17 cellular contexts compared by ENCODE assay signal in the genomic region with DNA sequence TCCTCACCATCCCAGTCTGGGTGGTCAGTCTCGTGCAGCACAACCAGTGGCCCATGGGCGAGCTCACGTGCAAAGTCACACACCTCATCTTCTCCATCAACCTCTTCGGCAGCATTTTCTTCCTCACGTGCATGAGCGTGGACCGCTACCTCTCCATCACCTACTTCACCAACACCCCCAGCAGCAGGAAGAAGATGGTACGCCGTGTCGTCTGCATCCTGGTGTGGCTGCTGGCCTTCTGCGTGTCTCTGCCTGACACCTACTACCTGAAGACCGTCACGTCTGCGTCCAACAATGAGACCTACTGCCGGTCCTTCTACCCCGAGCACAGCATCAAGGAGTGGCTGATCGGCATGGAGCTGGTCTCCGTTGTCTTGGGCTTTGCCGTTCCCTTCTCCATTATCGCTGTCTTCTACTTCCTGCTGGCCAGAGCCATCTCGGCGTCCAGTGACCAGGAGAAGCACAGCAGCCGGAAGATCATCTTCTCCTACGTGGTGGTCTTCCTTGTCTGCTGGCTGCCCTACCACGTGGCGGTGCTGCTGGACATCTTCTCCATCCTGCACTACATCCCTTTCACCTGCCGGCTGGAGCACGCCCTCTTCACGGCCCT. TPM values are rescaled to one million over a fixed set of nuclear protein-coding genes. Genes with fewer than 3 reads are reported as not detected.
A peak's percentile ranks its signal among the peaks of the same experiment; 100 is the strongest.
DNase-seq lines count a peak whose midpoint lies in the region; ATAC-seq and TF ChIP-seq lines count a peak whose summit lies in the region.
"Had no signal": no experiment of that assay in that cellular context is flagged by ENCODE, and none has a peak within 500 bp of the region (broad histone marks: within the 10 kb centered on the region; RNA-seq: fewer than 3 reads in every experiment).

No MANE protein-coding gene starts in this region.

- no CpG with 5 or more reads among the region's 29 CpGs for WGBS in neuronal stem cell (ENCODE audit: extremely low coverage in 2 of 2, insufficient read length in 2 of 2, insufficient replicate concordance in 1 of 2), 2 donors

- H3K4ac ChIP-seq in neuronal stem cell (ENCODE audit: low read length), result no peak overlapping the region

- H3K36me3 Mint-ChIP-seq in chondrocyte (ENCODE audit: low read depth), result peaks cover 19% of the 10 kb centered on the region
- H3K36me3 Mint-ChIP-seq in activated naive CD8-positive, alpha-beta T cell treated with anti-CD3 and anti-CD28 coated beads, Interleukin-2, amount 50 U/mL, for 24 hours (ENCODE audit: low read depth), result peaks cover 13% of the 10 kb centered on the region

- no peak overlapping the region for H3K14ac ChIP-seq in neuronal stem cell (ENCODE audit: low read length)

- no peak overlapping the region for H3K4me3 Mint-ChIP-seq in stimulated activated naive CD8-positive, alpha-beta T cell treated with anti-CD3 and anti-CD28 coated beads, Interleukin-15, amount 100 ng/mL, for 72 hours
- H3K4me3 Mint-ChIP-seq in chondrocyte (ENCODE audit: unreplicated experiment), result no peak overlapping the region
- no peak overlapping the region for H3K4me3 Mint-ChIP-seq in activated naive CD8-positive, alpha-beta T cell treated with anti-CD3 and anti-CD28 coated beads, Interleukin-2, amount 50 U/mL, for 24 hours
- H3K4me3 Mint-ChIP-seq: CD4-positive, CD25-positive, alpha-beta regulatory T cell had no signal

- no peak overlapping the region for H3K4me2 ChIP-seq in neuronal stem cell (ENCODE audit: insufficient read depth, low read length, poor library complexity, severe bottlenecking)
- H3K4me2 ChIP-seq: A549 had no signal

- no peak overlapping the region for H3K27ac ChIP-seq in neuronal stem cell (replicated peaks; ENCODE audit: low read length)

- no peaks in the 10 kb centered on the region for H3K27me3 Mint-ChIP-seq in stimulated activated naive CD8-positive, alpha-beta T cell treated with anti-CD3 and anti-CD28 coated beads, Interleukin-15, amount 100 ng/mL, for 72 hours
- H3K27me3 Mint-ChIP-seq in chondrocyte (ENCODE audit: low read depth), result no peaks in the 10 kb centered on the region
- H3K27me3 Mint-ChIP-seq in activated naive CD8-positive, alpha-beta T cell treated with anti-CD3 and anti-CD28 coated beads, Interleukin-2, amount 50 U/mL, for 24 hours, result no peaks in the 10 kb centered on the region
- H3K27me3 Mint-ChIP-seq: CD4-positive, CD25-positive, alpha-beta regulatory T cell had no signal

- H2BK12ac ChIP-seq in neuronal stem cell (ENCODE audit: low read length), result no peak overlapping the region

- H2AK5ac ChIP-seq in neuronal stem cell (ENCODE audit: low read depth, low read length), result no peak overlapping the region

- H3K4me3 ChIP-seq in neuronal stem cell (ENCODE audit: low read length in 2 of 2), result no peak overlapping the region
- H3K4me3 ChIP-seq: A549 had no signal

- H4K8ac ChIP-seq in neuronal stem cell (ENCODE audit: low read depth, low read length), result no peak overlapping the region

- H3K27me3 ChIP-seq in neuronal stem cell (ENCODE audit: control insufficient read depth in 3 of 3, insufficient read depth in 3 of 3, low read depth in 1 of 3, low read length in 3 of 3), result no peaks in the 10 kb centered on the region

- peaks cover 6% of the 10 kb centered on the region for H3K4me1 Mint-ChIP-seq in stimulated activated naive CD8-positive, alpha-beta T cell treated with anti-CD3 and anti-CD28 coated beads, Interleukin-15, amount 100 ng/mL, for 72 hours
- peaks cover 48% of the 10 kb centered on the region for H3K4me1 Mint-ChIP-seq in chondrocyte (ENCODE audit: low read depth)
- no peaks in the 10 kb centered on the region for H3K4me1 Mint-ChIP-seq in activated naive CD8-positive, alpha-beta T cell treated with anti-CD3 and anti-CD28 coated beads, Interleukin-2, amount 50 U/mL, for 24 hours

- H2BK15ac ChIP-seq in neuronal stem cell (ENCODE audit: low read length), result peak overlapping the region; percentile 0

- no peak overlapping the region for H4K91ac ChIP-seq in neuronal stem cell (ENCODE audit: low read depth, low read length, poor library complexity)

- no peak for TF ChIP-seq CTCF in chondrocyte (IDR thresholded peaks at IDR 0.05)

- no peak overlapping the region for H2BK5ac ChIP-seq in neuronal stem cell (ENCODE audit: low read length)

- H3K18ac ChIP-seq in neuronal stem cell (ENCODE audit: low read length), result no peak overlapping the region

- H2BK120ac ChIP-seq in neuronal stem cell (ENCODE audit: low read depth, low read length), result no peak overlapping the region

- peaks cover 2 to 9% of the 10 kb centered on the region in 2 donors for H3K4me1 ChIP-seq in neuronal stem cell (ENCODE audit: control insufficient read depth in 2 of 2, insufficient read depth in 1 of 2, low read depth in 1 of 2, low read length in 2 of 2)
- H3K4me1 ChIP-seq: A549 had no signal

- no peaks in the 10 kb centered on the region for H3K9me3 Mint-ChIP-seq in stimulated activated naive CD8-positive, alpha-beta T cell treated with anti-CD3 and anti-CD28 coated beads, Interleukin-15, amount 100 ng/mL, for 72 hours
- H3K9me3 Mint-ChIP-seq in chondrocyte (ENCODE audit: low read depth), result no peaks in the 10 kb centered on the region
- H3K9me3 Mint-ChIP-seq in activated naive CD8-positive, alpha-beta T cell treated with anti-CD3 and anti-CD28 coated beads, Interleukin-2, amount 50 U/mL, for 24 hours, result peaks cover 2% of the 10 kb centered on the region

- H3K36me3 ChIP-seq in neuronal stem cell (replicated peaks in 1 of 2; ENCODE audit: control insufficient read depth in 2 of 2, insufficient read depth in 2 of 2, low read length in 2 of 2), result peaks cover 0 to 76% of the 10 kb centered on the region in 2 donors

- H3K9me3 ChIP-seq in neuronal stem cell (replicated peaks in 1 of 2; ENCODE audit: control insufficient read depth in 2 of 2, insufficient read depth in 1 of 2, low read depth in 1 of 2, low read length in 2 of 2), result peaks cover 0 to 35% of the 10 kb centered on the region in 2 donors
- H3K9me3 ChIP-seq: A549 had no signal

- no peak for ATAC-seq in stimulated activated naive CD8-positive, alpha-beta T cell treated with anti-CD3 and anti-CD28 coated beads, Interleukin-15, amount 100 ng/mL, for 72 hours
- ATAC-seq in stimulated activated naive CD8-positive, alpha-beta T cell treated with anti-CD3 and anti-CD28 coated beads, Interleukin-15, Interleukin-2, amounts not matched to agents 100 U/mL and 50 U/mL, for 24 hours, result no peak
- no peak for ATAC-seq in GM18861 (IDR thresholded peaks at IDR 0.05; ENCODE audit: unreplicated experiment)
- no peak for ATAC-seq in GM18867 (IDR thresholded peaks at IDR 0.05; ENCODE audit: unreplicated experiment)
- ATAC-seq in activated naive CD8-positive, alpha-beta T cell treated with anti-CD3 and anti-CD28 coated beads, Interleukin-2, amount 50 U/mL, for 24 hours, result no peak
- ATAC-seq: A549, Panc1, Right ventricle myocardium inferior had no signal

- H3K79me1 ChIP-seq in neuronal stem cell (ENCODE audit: low read depth, low read length), result no peaks in the 10 kb centered on the region

- no peak overlapping the region for H3K9ac ChIP-seq in neuronal stem cell (ENCODE audit: low read depth, low read length, poor library complexity)

- peak overlapping the region; percentile 1 for H3K23ac ChIP-seq in neuronal stem cell (ENCODE audit: low read depth, low read length, poor library complexity)

- H2AFZ ChIP-seq in neuronal stem cell (ENCODE audit: low read length), result no peak overlapping the region

- DNase-seq in stimulated activated naive CD8-positive, alpha-beta T cell treated with anti-CD3 and anti-CD28 coated beads, Interleukin-15, amount 100 ng/mL, for 72 hours, result no peak
- DNase-seq in stimulated activated naive CD8-positive, alpha-beta T cell treated with anti-CD3 and anti-CD28 coated beads, Interleukin-15, Interleukin-2, amounts not matched to agents 100 U/mL and 50 U/mL, for 24 hours, result no peak
- DNase-seq in chondrocyte (ENCODE audit: low spot score) (no peak), neuronal stem cell (ENCODE audit: low spot score) (no peak)
- DNase-seq in activated naive CD8-positive, alpha-beta T cell treated with anti-CD3 and anti-CD28 coated beads, Interleukin-2, amount 50 U/mL, for 24 hours, result no peak
- DNase-seq: CD4-positive, CD25-positive, alpha-beta regulatory T cell; Kasumi-1; NCI-H1105 treated with DMSO at 0.1 percent for 48 hours; NCI-H187; NCI-H2171; NCI-H446 treated with DMSO at 0.1 percent for 48 hours; NCI-H774 had no signal

- H3K27ac Mint-ChIP-seq in stimulated activated naive CD8-positive, alpha-beta T cell treated with anti-CD3 and anti-CD28 coated beads, Interleukin-15, amount 100 ng/mL, for 72 hours, result peak overlapping the region; percentile 20 to 53
- H3K27ac Mint-ChIP-seq in chondrocyte (ENCODE audit: unreplicated experiment), result peak overlapping the region; percentile 15
- H3K27ac Mint-ChIP-seq in activated naive CD8-positive, alpha-beta T cell treated with anti-CD3 and anti-CD28 coated beads, Interleukin-2, amount 50 U/mL, for 24 hours, result no peak overlapping the region

RNA-seq across cellular contexts. Expression of a gene that starts 11.2 kb away (rescaled TPM):
- total RNA-seq in chondrocyte, result 56.6 to 68.8 TPM (median 57.6 TPM) in 3 replicates
- 4.4 TPM for polyA plus RNA-seq in neuronal stem cell (2013, experiment 1 of 2)
- polyA plus RNA-seq in neuronal stem cell (2013, experiment 2 of 2), result 4.3 TPM
